34 cellular contexts compared by ENCODE assay signal in the genomic region with DNA sequence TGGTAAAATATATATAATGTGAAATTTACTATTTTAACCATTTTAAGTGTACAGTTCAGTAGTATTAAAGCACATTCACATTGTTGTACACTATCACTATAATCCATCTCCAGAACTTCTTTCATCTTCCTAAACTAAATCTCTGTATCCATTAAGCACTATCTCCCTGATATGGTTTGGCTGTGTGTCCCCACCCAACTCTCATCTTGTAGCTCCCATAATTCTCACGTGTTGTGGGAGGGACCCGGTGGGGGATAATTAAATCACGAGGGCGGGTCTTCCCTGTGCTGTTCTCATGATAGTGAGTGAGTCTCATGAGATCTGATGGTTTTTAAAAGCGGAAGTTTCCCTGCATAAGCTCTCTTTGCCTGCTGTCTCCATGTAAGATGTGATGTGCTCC.
"Had no signal": no experiment of that assay in that cellular context is flagged by ENCODE, and none has a peak within 500 bp of the region (broad histone marks: within the 10 kb centered on the region; RNA-seq: fewer than 3 reads in every experiment).

No MANE protein-coding gene starts in this region.

- DNase-seq: activated B cell treated with CpG ODN at 0.5 μM for 24 hours; activated CD4-positive, alpha-beta memory T cell treated with anti-CD3 and anti-CD28 coated beads for 36 hours; activated CD4-positive, alpha-beta T cell treated with anti-CD3 and anti-CD28 coated beads for 4 hours; activated CD4-positive, alpha-beta T cell treated with anti-CD3 and anti-CD28 coated beads, Interleukin-2, amount 10 ng/mL, durations not matched to agents 24 days and 14 days; activated CD4-positive, alpha-beta T cell treated with anti-CD3 and anti-CD28 coated beads, Interleukin-2, amount 50 U/mL, for 1 hour; activated CD4-positive, alpha-beta T cell treated with anti-CD3 and anti-CD28 coated beads, Interleukin-2, amount 50 U/mL, for 4 hours; activated CD4-positive, CD25-positive, alpha-beta regulatory T cell treated with anti-CD3 and anti-CD28 coated beads, Interleukin-2, amount 50 U/mL, for 72 hours; activated CD8-positive, alpha-beta memory T cell treated with anti-CD3 and anti-CD28 coated beads, Interleukin-2, amount 50 U/mL, for 4 hours; activated CD8-positive, alpha-beta T cell treated with anti-CD3 and anti-CD28 coated beads for 36 hours; activated effector memory CD4-positive, alpha-beta T cell treated with anti-CD3 and anti-CD28 coated beads, Interleukin-2, amount 50 U/mL, for 16 hours; activated gamma-delta T cell treated with Interleukin-2 at 50 U/mL for 16 hours; activated naive CD4-positive, alpha-beta T cell; activated naive CD4-positive, alpha-beta T cell treated with anti-CD3 and anti-CD28 coated beads for 36 hours; activated naive CD4-positive, alpha-beta T cell treated with anti-CD3 and anti-CD28 coated beads, Interleukin-2, amount 50 U/mL, for 16 hours; activated naive CD8-positive, alpha-beta T cell treated with anti-CD3 and anti-CD28 coated beads for 36 hours; activated T-cell treated with anti-CD3 and anti-CD28 coated beads for 4 hours; activated T-cell treated with anti-CD3 and anti-CD28 coated beads, Interleukin-2, amount 50 U/mL, for 1 hour; activated T-cell treated with anti-CD3 and anti-CD28 coated beads, Interleukin-2, amount 50 U/mL, for 4 hours; activated T-cell treated with anti-CD3 and anti-CD28 coated beads, Interleukin-2, amount 50 U/mL, for 72 hours; adrenal gland; amniotic stem cell; aorta; body of pancreas; brain microvascular endothelial cell; central memory CD4-positive, alpha-beta T cell; T-helper 2 cell; T-helper 9 cell had no signal

- H3K27ac ChIP-seq: adrenal gland, body of pancreas, brain microvascular endothelial cell, breast epithelium, VCaP had no signal

- H3K27me3 ChIP-seq: adrenal gland, body of pancreas, brain microvascular endothelial cell, breast epithelium had no signal

- FAIRE-seq: astrocyte, colon, TTC549 had no signal

- H3K9me3 ChIP-seq: adrenal gland, body of pancreas, breast epithelium had no signal

- ATAC-seq: activated CD8-positive, alpha-beta T cell treated with anti-CD3 and anti-CD28 coated beads for 36 hours; activated naive CD4-positive, alpha-beta T cell treated with anti-CD3 and anti-CD28 coated beads, Interleukin-2, amount 50 U/mL, for 72 hours; activated T-cell treated with anti-CD3 and anti-CD28 coated beads, Interleukin-2, amount 50 U/mL, for 4 hours; activated T-cell treated with anti-CD3 and anti-CD28 coated beads, Interleukin-2, amount 50 U/mL, for 72 hours; activated T-helper 17 cell treated with anti-CD3 and anti-CD28 coated beads, Interleukin-2, amount 50 U/mL, for 72 hours; body of pancreas had no signal

- H3K4me3 ChIP-seq: adrenal gland, body of pancreas, breast epithelium had no signal

- H3K36me3 ChIP-seq: adrenal gland, brain microvascular endothelial cell, breast epithelium had no signal
